ENCODE assay signal across 8 cellular contexts in the genomic region with DNA sequence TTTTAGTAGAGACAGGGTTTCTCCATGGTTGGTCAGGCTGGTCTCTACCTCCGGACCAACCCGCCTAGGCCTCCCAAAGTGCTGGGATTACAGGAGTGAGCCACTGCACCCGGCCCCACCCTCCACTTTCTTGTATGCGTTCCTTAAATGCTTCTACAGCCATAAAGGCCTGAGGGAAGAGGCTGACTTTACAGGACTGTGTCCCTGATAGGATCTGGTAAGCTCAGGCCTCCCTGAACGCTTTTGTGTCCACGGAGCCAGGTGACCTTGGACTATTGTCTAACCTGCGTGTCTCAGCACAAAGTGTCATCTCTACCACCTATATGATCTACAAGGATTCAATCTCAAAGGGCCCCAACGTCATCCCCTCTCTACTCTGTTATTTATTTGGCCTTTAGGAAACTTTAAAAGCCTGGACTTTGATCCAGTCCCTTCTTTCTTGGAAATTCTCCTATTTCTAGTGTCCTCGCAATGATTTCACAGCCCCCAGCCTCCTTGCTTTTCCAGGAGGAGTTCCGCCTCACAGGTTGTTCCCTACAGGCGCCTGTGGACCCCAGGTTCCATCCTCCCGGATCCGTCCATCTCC. TPM values are rescaled to one million over a fixed set of nuclear protein-coding genes. Genes with fewer than 3 reads are reported as not detected.
DNase-seq lines count a peak whose midpoint lies in the region; ATAC-seq, FAIRE-seq and TF ChIP-seq lines count a peak whose summit lies in the region.

No MANE protein-coding gene starts in this region.

- no peak for TF ChIP-seq CTCF in kidney (IDR thresholded peaks at IDR 0.05; ENCODE audit: borderline replicate concordance, extremely low read depth, insufficient read depth)
- TF ChIP-seq CTCF in suprapubic skin (IDR thresholded peaks at IDR 0.05), result no peak

- H3K4me1 ChIP-seq in adipocyte (ENCODE audit: control insufficient read depth, insufficient read depth, low read length), result peaks cover 6% of the 10 kb centered on the region
- H3K4me1 ChIP-seq in kidney (ENCODE audit: control insufficient read depth in 1 of 2, insufficient read depth in 1 of 2, low read depth in 1 of 2, low read length in 2 of 2), result peaks cover 11 to 16% of the 10 kb centered on the region in 2 donors
- H3K4me1 ChIP-seq in suprapubic skin, result peaks cover 27% of the 10 kb centered on the region

- peak overlapping the region; percentile 90 for H3K9ac ChIP-seq in adipocyte (ENCODE audit: low read length)
- H3K9ac ChIP-seq in kidney (ENCODE audit: low read length in 2 of 2), result peak overlapping the region; percentile 57 to 96

- H3K27me3 ChIP-seq in adipocyte (replicated peaks; ENCODE audit: control insufficient read depth, insufficient read depth, low read length) (no peaks in the 10 kb centered on the region), suprapubic skin (no peaks in the 10 kb centered on the region)

- TF ChIP-seq POLR2A in suprapubic skin (IDR thresholded peaks at IDR 0.05), result no peak

- no peak for TF ChIP-seq EP300 in suprapubic skin (IDR thresholded peaks at IDR 0.05)

- no peak for ATAC-seq in GM21529 (IDR thresholded peaks at IDR 0.05; ENCODE audit: unreplicated experiment)

- H3K9me3 ChIP-seq in adipocyte (ENCODE audit: control insufficient read depth, low read length) (no peaks in the 10 kb centered on the region), kidney (ENCODE audit: control insufficient read depth in 1 of 2, low read length in 2 of 2) (no peaks in the 10 kb centered on the region), suprapubic skin (no peaks in the 10 kb centered on the region)

- no peak for FAIRE-seq in kidney (lab: Jason Lieb, UNC)

- WGBS in suprapubic skin, result 20% methylated on average over 13 of the region's 13 CpGs

- peak; percentile 23 for DNase-seq in NCI-H748 (lab: John Stamatoyannopoulos, UW; ENCODE audit: unreplicated experiment)
- no peak for DNase-seq in NCI-H748 treated with DMSO at 0.1 percent for 48 hours (lab: John Stamatoyannopoulos, UW)
- peak; percentile 45 for DNase-seq in adipocyte (ENCODE audit: low read depth)
- no peak for DNase-seq in kidney
- DNase-seq in suprapubic skin (ENCODE audit: low spot score in 2 of 2), result peak in 1 of 2 donors; percentile 72
- DNase-seq in effector CD8-positive, alpha-beta T cell (lab: John Stamatoyannopoulos, UW), result no peak
- no peak for DNase-seq in NCI-H128 (lab: John Stamatoyannopoulos, UW; ENCODE audit: unreplicated experiment)

- intact Hi-C loops in kidney (cut with DNase I), result no loop called here

- H3K27ac ChIP-seq in kidney (ENCODE audit: low read depth in 2 of 2, low read length in 2 of 2) (peak overlapping the region; percentile 83 to 87), suprapubic skin (peak overlapping the region; percentile 82)

- H3K36me3 ChIP-seq in adipocyte (ENCODE audit: control insufficient read depth, insufficient read depth, low read length, severe bottlenecking), result peaks cover 14% of the 10 kb centered on the region
- peaks cover 6 to 13% of the 10 kb centered on the region in 2 donors for H3K36me3 ChIP-seq in kidney (ENCODE audit: control insufficient read depth in 1 of 2, insufficient read depth in 2 of 2, low read length in 2 of 2)
- H3K36me3 ChIP-seq in suprapubic skin, result peaks cover 20% of the 10 kb centered on the region

- H3K4me3 ChIP-seq in adipocyte (ENCODE audit: low read length), result peak overlapping the region; percentile 90
- H3K4me3 ChIP-seq in kidney (ENCODE audit: low read length in 2 of 2), result peak overlapping the region; percentile 75 to 98
- H3K4me3 ChIP-seq in suprapubic skin, result peak overlapping the region; percentile 87

RNA-seq across cellular contexts. Expression of a gene that starts 0.7 kb away (rescaled TPM):
- total RNA-seq in kidney (13.8 TPM), suprapubic skin (10 to 100 TPM in 1 of 4 donors, 1 to 10 TPM in 3; 5.6 to 11.5 (median 8.3) TPM)
- 10.7 TPM for polyA plus RNA-seq in kidney (ENCODE audit: insufficient read depth, low read depth, low replicate concordance)

RNA-seq across cellular contexts. Expression of a gene that starts 16.1 kb away (rescaled TPM):
- total RNA-seq in kidney, result 23.6 TPM
- 5.1 TPM for polyA plus RNA-seq in kidney (ENCODE audit: insufficient read depth, low read depth, low replicate concordance)
- total RNA-seq in suprapubic skin, result 10 to 100 TPM; 15.0 to 28.6 (median 19.6) TPM

RNA-seq across cellular contexts. Expression of a gene that starts 35.6 kb away (rescaled TPM):
- total RNA-seq in kidney (37.3 TPM), suprapubic skin (10 to 100 TPM; 16.4 to 43.2 (median 20.0) TPM)
- polyA plus RNA-seq in kidney (ENCODE audit: insufficient read depth, low read depth, low replicate concordance), result 3.7 TPM

RNA-seq across cellular contexts. Expression of a gene that starts 44.5 kb away (rescaled TPM):
- 18.7 TPM for total RNA-seq in kidney
- polyA plus RNA-seq in kidney (ENCODE audit: insufficient read depth, low read depth, low replicate concordance), result 6.3 TPM
- 10 to 100 TPM; 20.6 to 47.4 (median 26.8) TPM for total RNA-seq in suprapubic skin

Comparison
In these comparisons a context has a peak if more than half of its experiments do, and no peak if none do; other contexts are left out.
1. DNase-seq: peak in NCI-H748 (single experiment) and adipocyte (single experiment); none in NCI-H748 treated with DMSO at 0.1 percent for 48 hours (single experiment), kidney (single experiment), effector CD8-positive, alpha-beta T cell (single experiment) and NCI-H128 (single experiment).
2. Peak in every context shown above with its lines, with median percentiles within 50 percentile points of each other: H3K4me3 ChIP-seq.